Comparison of ENCODE assay signal across 8 cellular contexts in the genomic region with DNA sequence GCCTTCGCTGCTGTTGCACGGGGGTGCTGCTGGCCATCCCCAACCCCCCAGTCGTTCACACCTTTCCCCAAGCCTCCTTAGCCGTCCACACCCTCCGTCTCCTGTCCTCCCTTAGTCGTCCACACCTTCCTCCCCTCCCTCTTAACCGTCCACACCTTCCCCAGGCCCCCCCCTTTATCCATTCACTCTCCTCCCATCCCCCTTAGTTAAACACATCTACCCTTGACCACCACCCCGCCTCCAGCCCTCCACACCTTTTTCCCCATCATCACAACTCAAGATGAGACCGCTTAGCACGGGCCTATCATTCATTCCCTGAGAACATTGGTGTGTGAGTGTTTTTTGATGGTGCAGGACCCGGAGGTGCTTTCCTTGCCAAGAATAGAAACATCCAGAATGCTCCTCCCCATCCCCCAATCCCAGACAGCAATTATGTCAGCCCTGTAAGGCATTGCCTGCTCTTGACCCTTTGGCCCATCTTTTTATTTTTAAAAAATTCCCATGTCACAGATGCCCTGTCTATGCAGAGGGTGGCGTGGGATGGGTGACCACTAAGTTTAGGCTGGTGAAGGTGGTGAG. TPM values are rescaled to one million over a fixed set of nuclear protein-coding genes. Genes with fewer than 3 reads are reported as not detected.
DNase-seq lines count a peak whose midpoint lies in the region; ATAC-seq and TF ChIP-seq lines count a peak whose summit lies in the region.

No MANE protein-coding gene starts in this region.

- no peak overlapping the region; the same call in none of the 2 replicates for H3K14ac ChIP-seq in IMR-90 (replicated peaks; ENCODE audit: low read depth, low read length)

- peak overlapping the region; percentile 33; the same call in 1 of the 2 replicates for H3K4ac ChIP-seq in IMR-90 (ENCODE audit: low read depth, low read length)

- peak overlapping the region; percentile 94 for H3K4me2 ChIP-seq in IMR-90 (ENCODE audit: low read depth, low read length)

- H3K27me3 ChIP-seq in BJ (ENCODE audit: control insufficient read depth, insufficient read depth, low read length) (no peaks in the 10 kb centered on the region), IMR-90 (ENCODE audit: control insufficient read depth, insufficient read depth, low read length) (no peaks in the 10 kb centered on the region), brain microvascular endothelial cell (replicated peaks) (no peaks in the 10 kb centered on the region), right lobe of liver (no peaks in the 10 kb centered on the region), testis (no peaks in the 10 kb centered on the region)

- POLR2A ChIA-PET in BJ (lab: Charles Lee) (no interaction called here), IMR-90 (lab: Charles Lee; ENCODE audit: unreplicated experiment) (interaction anchor here (0.6 kb wide), 1 partner anchor 96 kb away, joined by 4 read pairs; no protein-coding TSS in a partner anchor)

- no peak overlapping the region for H3K56ac ChIP-seq in IMR-90 (ENCODE audit: extremely low read depth, insufficient read depth, low read length)

- H4K5ac ChIP-seq in IMR-90 (ENCODE audit: low read depth, low read length) = no peak overlapping the region

- peak overlapping the region; percentile 50 for H3K9ac ChIP-seq in IMR-90 (ENCODE audit: low read depth, low read length)

- dilution Hi-C loops in IMR-90 (cut with HindIII; ENCODE audit: low sequenced_read_pairs, unreplicated experiment) = no loop called here

- H4K91ac ChIP-seq in IMR-90 (ENCODE audit: insufficient read depth, low read depth, low read length) = no peak overlapping the region

- peak overlapping the region; percentile 56; the same call in 1 of the 2 replicates for H2AK5ac ChIP-seq in IMR-90 (ENCODE audit: low read depth, low read length)

- H4K20me1 ChIP-seq in IMR-90 (ENCODE audit: insufficient read depth, low read length) = peaks cover 53% of the 10 kb centered on the region

- H3K4me3 ChIP-seq in BJ (ENCODE audit: low read depth, low read length) (peak overlapping the region; percentile 84), IMR-90 (ENCODE audit: insufficient read depth, low read depth, low read length) (peak overlapping the region; percentile 84), brain microvascular endothelial cell (ENCODE audit: low read depth, low read length) (peak overlapping the region; percentile 72), right lobe of liver (peak overlapping the region; percentile 63 to 87 (median 79)), testis (peak overlapping the region; percentile 90 to 92)

- intact Hi-C loops in IMR-90 (cut with micrococcal nuclease) = loop anchor here (2.0 to 10.0 kb wide), 2 partner anchors 42 to 590 kb away; a partner anchor contains a TSS
- intact Hi-C loops in right lobe of liver (cut with DNase I) = no loop called here
- intact Hi-C loops in testis (cut with DNase I; ENCODE audit: low total_unique reads) = no loop called here

- H3K36me3 ChIP-seq in BJ (ENCODE audit: control insufficient read depth, insufficient read depth, low read length) (no peaks in the 10 kb centered on the region), IMR-90 (ENCODE audit: control insufficient read depth, insufficient read depth, low read length) (no peaks in the 10 kb centered on the region), brain microvascular endothelial cell (replicated peaks) (no peaks in the 10 kb centered on the region), right lobe of liver (no peaks in the 10 kb centered on the region), testis (ENCODE audit: low read depth, missing control alignments) (no peaks in the 10 kb centered on the region)

- no TSS peak for BruUV-seq in IMR-90 (replicated peaks; lab: Mats Ljungman, UMichigan)

- ATAC-seq in IMR-90 (ENCODE audit: low read depth) (no peak), right lobe of liver (peak; percentile 3 to 40 (median 26)), GM19351 (IDR thresholded peaks at IDR 0.05; ENCODE audit: unreplicated experiment) (no peak)

- no peak overlapping the region for H3K23ac ChIP-seq in IMR-90 (ENCODE audit: low read depth, low read length)

- no peak overlapping the region for H2BK15ac ChIP-seq in IMR-90 (ENCODE audit: low read depth, low read length)

- peak overlapping the region; percentile 91 for H2AFZ ChIP-seq in IMR-90 (replicated peaks; ENCODE audit: low read length, poor library complexity)

- 0% methylated on average over 4 of the region's 12 CpGs; no CpG with 5 or more reads in 1 of the 2 experiments for WGBS in IMR-90 (ENCODE audit: extremely low coverage in 2 of 2, insufficient read length in 1 of 2), 2 experiments
- WGBS in right lobe of liver (ENCODE audit: insufficient coverage, low coverage, low lambda C conversion rate, missing lambda C conversion rate) = 4% methylated on average over 8 of the region's 12 CpGs
- 10 to 12% methylated on average over 11 to 12 of the region's 12 CpGs for WGBS in testis, 2 donors

- CTCF ChIA-PET in BJ (lab: Yijun Ruan, JAX) = interaction anchor here (0.5 to 1.8 kb wide), 6 partner anchors 22 to 87 kb away, joined by 3 to 8 read pairs (median 5); no protein-coding TSS in a partner anchor
- CTCF ChIA-PET in IMR-90 (lab: Yijun Ruan, JAX) = interaction anchor here (1.4 to 1.9 kb wide), 4 partner anchors 13 to 129 kb away, joined by 3 to 9 read pairs (median 4); a partner anchor contains a TSS

- H3K18ac ChIP-seq in IMR-90 (ENCODE audit: low read depth, low read length) = no peak overlapping the region

- H3K9me3 ChIP-seq in IMR-90 (ENCODE audit: control insufficient read depth, insufficient read depth, low read length) = no peaks in the 10 kb centered on the region
- H3K9me3 ChIP-seq in right lobe of liver = no peaks in the 10 kb centered on the region
- H3K9me3 ChIP-seq in testis = no peaks in the 10 kb centered on the region

- H2BK20ac ChIP-seq in IMR-90 (ENCODE audit: low read depth, low read length) = no peak overlapping the region

- H2BK5ac ChIP-seq in IMR-90 (ENCODE audit: low read depth, low read length, poor library complexity, severe bottlenecking) = peak overlapping the region; percentile 51

- peak overlapping the region; percentile 49 for H3K27ac ChIP-seq in IMR-90 (ENCODE audit: insufficient read depth, low read length)
- H3K27ac ChIP-seq in brain microvascular endothelial cell = no peak overlapping the region
- H3K27ac ChIP-seq in right lobe of liver = peak overlapping the region; percentile 94 to 98 (median 96)
- H3K27ac ChIP-seq in testis = peak overlapping the region; percentile 69 to 99

- no peak overlapping the region for H4K8ac ChIP-seq in IMR-90 (ENCODE audit: low read depth in 2 of 2, low read length in 2 of 2)

- DNase-seq in BJ (ENCODE audit: low read depth) = no peak
- DNase-seq in IMR-90 = no peak
- no peak for DNase-seq in brain microvascular endothelial cell
- no peak for DNase-seq in right lobe of liver
- no peak for DNase-seq in testis
- no peak for DNase-seq in hepatic stellate cell (ENCODE audit: low spot score)
- no peak for DNase-seq in inferior parietal cortex (ENCODE audit: extremely low spot score)

- no peak for TF ChIP-seq POLR2A in IMR-90 (IDR thresholded peaks at IDR 0.05; ENCODE audit: low read depth, low read length)
- no peak for TF ChIP-seq POLR2A in right lobe of liver (IDR thresholded peaks at IDR 0.05)
- TF ChIP-seq POLR2A in testis (IDR thresholded peaks at IDR 0.05) = no peak

- H3K79me1 ChIP-seq in IMR-90 (ENCODE audit: low read depth in 1 of 2, low read length in 2 of 2) = peaks cover 2 to 48% of the 10 kb centered on the region in 2 experiments; a peak in 3 of 4 replicates

- TF ChIP-seq CTCF in BJ (IDR thresholded peaks at IDR 0.05; ENCODE audit: insufficient read depth, low read depth, low read length) (no peak), IMR-90 (conservative IDR thresholded peaks at IDR 0.05; ENCODE audit: low read depth, low read length) (no peak), brain microvascular endothelial cell (IDR thresholded peaks at IDR 0.05; ENCODE audit: low read depth, low read length, missing control alignments) (no peak), right lobe of liver (IDR thresholded peaks at IDR 0.05) (no peak), testis (IDR thresholded peaks at IDR 0.05) (no peak)

- H3K9me1 ChIP-seq in IMR-90 (ENCODE audit: insufficient read depth, low read length) = peaks cover 11% of the 10 kb centered on the region; the same call in 1 of the 2 replicates

- no peak for TF ChIP-seq RAD21 in IMR-90 (IDR thresholded peaks at IDR 0.05; ENCODE audit: low read length)

- peak overlapping the region; percentile 70 for H2AK9ac ChIP-seq in IMR-90 (replicated peaks; ENCODE audit: low read depth, low read length, poor library complexity)

- H3K4me1 ChIP-seq in IMR-90 (ENCODE audit: control insufficient read depth, insufficient read depth, low read length) = peaks cover 5% of the 10 kb centered on the region
- peaks cover 0 to 31% (median 4%) of the 10 kb centered on the region in 4 donors for H3K4me1 ChIP-seq in right lobe of liver
- H3K4me1 ChIP-seq in testis = peaks cover 15% of the 10 kb centered on the region

- H2BK120ac ChIP-seq in IMR-90 (ENCODE audit: low read depth, low read length) = no peak overlapping the region

- in situ Hi-C loops in IMR-90 (cut with MboI; ENCODE audit: low sequenced_read_pairs) (no loop called here), brain microvascular endothelial cell (cut with HindIII; ENCODE audit: low pct_ligation_motif_present, low sequenced_read_pairs) (no loop called here)

TF ChIP-seq in IMR-90, 13 proteins besides CTCF, POLR2A, EP300 and RAD21 (continues in another document):
- TF ChIP-seq SMC3 (IDR thresholded peaks at IDR 0.05; ENCODE audit: low read depth, low read length) (no peak), MAFK (IDR thresholded peaks at IDR 0.05; ENCODE audit: low read depth, low read length) (no peak), CHD1 (IDR thresholded peaks at IDR 0.05; ENCODE audit: low read depth, low read length) (no peak)
- TF ChIP-seq, protein P1, sequence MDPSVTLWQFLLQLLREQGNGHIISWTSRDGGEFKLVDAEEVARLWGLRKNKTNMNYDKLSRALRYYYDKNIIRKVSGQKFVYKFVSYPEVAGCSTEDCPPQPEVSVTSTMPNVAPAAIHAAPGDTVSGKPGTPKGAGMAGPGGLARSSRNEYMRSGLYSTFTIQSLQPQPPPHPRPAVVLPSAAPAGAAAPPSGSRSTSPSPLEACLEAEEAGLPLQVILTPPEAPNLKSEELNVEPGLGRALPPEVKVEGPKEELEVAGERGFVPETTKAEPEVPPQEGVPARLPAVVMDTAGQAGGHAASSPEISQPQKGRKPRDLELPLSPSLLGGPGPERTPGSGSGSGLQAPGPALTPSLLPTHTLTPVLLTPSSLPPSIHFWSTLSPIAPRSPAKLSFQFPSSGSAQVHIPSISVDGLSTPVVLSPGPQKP (IDR thresholded peaks at IDR 0.05; ENCODE audit: borderline replicate concordance, low read depth, low read length) = no peak

RNA-seq across cellular contexts. Expression of a gene that starts 1.4 kb away (rescaled TPM):
- polyA plus RNA-seq in BJ (2011; rRNA removed) = 7.2 and 9.9 TPM in 2 replicates
- polyA minus RNA-seq in BJ (2011; rRNA and poly(A)+ RNA removed) = 8.4 and 8.5 TPM in 2 replicates
- total RNA-seq in IMR-90 (2012; rRNA removed) = 7.0 and 12.5 TPM in 2 replicates
- 4.1 and 5.2 TPM in 2 replicates for polyA plus RNA-seq in IMR-90 (2012; rRNA removed)
- polyA plus RNA-seq in IMR-90 (2012; cell fraction: cytosol; rRNA removed) = 1.2 and 1.5 TPM in 2 replicates
- polyA plus RNA-seq in IMR-90 (2012; cell fraction: nucleus; rRNA removed; ENCODE audit: low replicate concordance) = 2.3 and 7.6 TPM in 2 replicates
- 10 to 100 TPM in 1 of 6 experiments, 1 to 10 TPM in 5; 7.2 to 13.2 (median 9.3) TPM for total RNA-seq in right lobe of liver
- 10 to 100 TPM; 27.5 to 37.6 TPM for total RNA-seq in testis
- 56.6 TPM for polyA plus RNA-seq in testis (ENCODE audit: insufficient read depth, low read depth, low replicate concordance)

Comparison
In these comparisons a context has a peak if more than half of its experiments do, and no peak if none do; other contexts are left out.
1. ATAC-seq: peak in right lobe of liver (4 of 4); none in IMR-90 (single experiment) and GM19351 (single experiment).
2. Peak in every context shown above with its lines, with median percentiles within 50 percentile points of each other: H3K4me3 ChIP-seq.